Comparison of ENCODE assay signal across 23 cellular contexts in genomic region chr16:14199624-14200023, GRCh38.
DNase-seq lines count a peak whose midpoint lies in the region; ATAC-seq and TF ChIP-seq lines count a peak whose summit lies in the region.
"Had no signal": no experiment of that assay in that cellular context is flagged by ENCODE, and none has a peak within 500 bp of the region (broad histone marks: within the 10 kb centered on the region; RNA-seq: fewer than 3 reads in every experiment).

No MANE protein-coding gene starts in this region.

- TF ChIP-seq CTCF in AG10803 (conservative IDR thresholded peaks at IDR 0.05; ENCODE audit: low read length) (no peak), brain microvascular endothelial cell (IDR thresholded peaks at IDR 0.05; ENCODE audit: low read depth, low read length, missing control alignments) (no peak)

- no peak overlapping the region for H3K27ac ChIP-seq in brain microvascular endothelial cell
- H3K27ac ChIP-seq: body of pancreas, esophagus squamous epithelium, neutrophil had no signal

- no peak for ATAC-seq in Right ventricle myocardium inferior
- ATAC-seq: activated naive CD4-positive, alpha-beta T cell treated with anti-CD3 and anti-CD28 coated beads, Interleukin-2, amount 50 U/mL, for 72 hours; body of pancreas; effector memory CD8-positive, alpha-beta T cell; SK-N-SH treated with all-trans-retinoic acid at 6 μM for 48 hours had no signal

- intact Hi-C loops in Right ventricle myocardium inferior (cut with DNase I), result no loop called here

- DNase-seq in AG10803 (ENCODE audit: low read depth) (peak; percentile 37), LHCN-M2 (ENCODE audit: low read depth) (peak; percentile 41), brain microvascular endothelial cell (peak; percentile 11), iris pigment epithelial cell (ENCODE audit: low read depth) (peak; percentile 53), Right ventricle myocardium inferior (ENCODE audit: missing footprints) (no peak), DMS153 treated with DMSO at 0.1 percent for 48 hours (lab: John Stamatoyannopoulos, UW; ENCODE audit: unreplicated experiment) (no peak)
- no peak for DNase-seq in activated effector memory CD4-positive, alpha-beta T cell treated with anti-CD3 and anti-CD28 coated beads, Interleukin-2, amount 50 U/mL, for 16 hours
- DNase-seq in effector CD4-positive, alpha-beta T cell, result no peak
- DNase-seq: activated CD4-positive, alpha-beta T cell treated with anti-CD3 and anti-CD28 coated beads, Interleukin-2, amount 10 ng/mL, durations not matched to agents 7 days and 5 days; BE2C; body of pancreas; DND-41; effector memory CD8-positive, alpha-beta T cell; esophagus squamous epithelium; glutamatergic neuron; Karpas-422; NCI-H1930; small intestine; T-helper 2 cell; uterus had no signal

- no peaks in the 10 kb centered on the region for H3K27me3 ChIP-seq in brain microvascular endothelial cell (replicated peaks)
- H3K27me3 ChIP-seq: BE2C, body of pancreas, esophagus squamous epithelium, neutrophil, uterus had no signal

- no peak overlapping the region for H3K4me3 ChIP-seq in AG10803 (ENCODE audit: low read length)
- H3K4me3 ChIP-seq in brain microvascular endothelial cell (ENCODE audit: low read depth, low read length), result no peak overlapping the region
- H3K4me3 ChIP-seq: body of pancreas, esophagus squamous epithelium, uterus had no signal

- in situ Hi-C loops in brain microvascular endothelial cell (cut with HindIII; ENCODE audit: low pct_ligation_motif_present, low sequenced_read_pairs), result no loop called here

- H3K36me3 ChIP-seq in brain microvascular endothelial cell (replicated peaks), result no peaks in the 10 kb centered on the region
- H3K36me3 ChIP-seq: BE2C, esophagus squamous epithelium, neutrophil, uterus had no signal

Comparison
In these comparisons a context has a peak if more than half of its experiments do, and no peak if none do; other contexts are left out.
1. DNase-seq: peak in AG10803 (single experiment), LHCN-M2 (single experiment), brain microvascular endothelial cell (single experiment) and iris pigment epithelial cell (single experiment); none in activated effector memory CD4-positive, alpha-beta T cell treated with anti-CD3 and anti-CD28 coated beads, Interleukin-2, amount 50 U/mL, for 16 hours (single experiment), effector CD4-positive, alpha-beta T cell (single experiment), Right ventricle myocardium inferior (single experiment) and DMS153 treated with DMSO at 0.1 percent for 48 hours (single experiment).